23 cellular contexts compared by ENCODE assay signal in genomic region chr4:170271723-170272122, GRCh38.
DNase-seq lines count a peak whose midpoint lies in the region; ATAC-seq, FAIRE-seq and TF ChIP-seq lines count a peak whose summit lies in the region.
"Had no signal": no experiment of that assay in that cellular context is flagged by ENCODE, and none has a peak within 500 bp of the region (broad histone marks: within the 10 kb centered on the region; RNA-seq: fewer than 3 reads in every experiment).

No MANE protein-coding gene starts in this region.

- peak overlapping the region; percentile 53 for H3K27ac Mint-ChIP-seq in astrocyte (ENCODE audit: unreplicated experiment)
- H3K27ac Mint-ChIP-seq: CD4-positive, alpha-beta T cell; GM23338; T-cell; T-helper 2 cell treated with Interferon-gamma antibody and Interleukin-4, amounts not matched to agents 5 μg/mL and 100 μg/mL, for 36 hours had no signal

- H3K4me3 ChIP-seq in astrocyte (ENCODE audit: insufficient read depth, low read depth, low read length) (no peak overlapping the region), suprapubic skin (no peak overlapping the region), H7 (ENCODE audit: insufficient read depth, low read depth, low read length) (no peak overlapping the region)
- H3K4me3 ChIP-seq: BLaER1, GM23338, K562, Peyer's patch, SJCRH30 had no signal

- TF ChIP-seq CTCF in astrocyte (IDR thresholded peaks at IDR 0.05; ENCODE audit: insufficient read depth, low read depth, low read length) (no peak), suprapubic skin (IDR thresholded peaks at IDR 0.05) (no peak)

- peaks cover 9% of the 10 kb centered on the region for H3K4me1 Mint-ChIP-seq in astrocyte (ENCODE audit: low read depth, unreplicated experiment)
- H3K4me1 Mint-ChIP-seq: GM23338, T-cell had no signal

- H3K79me2 ChIP-seq in astrocyte (ENCODE audit: insufficient read depth, low read length), result no peaks in the 10 kb centered on the region

- no peak overlapping the region for H3K4me2 ChIP-seq in astrocyte (ENCODE audit: low read length)
- H3K4me2 ChIP-seq: BLaER1, GM23338 had no signal

- TF ChIP-seq EP300 in suprapubic skin (IDR thresholded peaks at IDR 0.05), result no peak

- H3K27me3 Mint-ChIP-seq in astrocyte (ENCODE audit: low read depth, unreplicated experiment), result no peaks in the 10 kb centered on the region
- H3K27me3 Mint-ChIP-seq: CD4-positive, alpha-beta T cell; T-cell had no signal

- WGBS in suprapubic skin, result 76% methylated on average over 2 of the region's 2 CpGs

- H3K9ac ChIP-seq in astrocyte (ENCODE audit: low read length), result no peak overlapping the region
- H3K9ac ChIP-seq: BLaER1 had no signal

- no peak overlapping the region for H3K27ac ChIP-seq in astrocyte (ENCODE audit: low read depth, low read length)
- no peak overlapping the region for H3K27ac ChIP-seq in suprapubic skin
- H3K27ac ChIP-seq: BLaER1, Peyer's patch, SJCRH30 had no signal

- H3K9me3 ChIP-seq in astrocyte (ENCODE audit: insufficient read depth, low read depth, low read length) (no peaks in the 10 kb centered on the region), suprapubic skin (no peaks in the 10 kb centered on the region)
- H3K9me3 ChIP-seq: BLaER1, Caco-2, Peyer's patch, SJCRH30 had no signal

- H3K36me3 Mint-ChIP-seq in astrocyte (ENCODE audit: low read depth, unreplicated experiment), result no peaks in the 10 kb centered on the region
- H3K36me3 Mint-ChIP-seq: T-cell had no signal

- peak; percentile 73 for ATAC-seq in GM18868 (IDR thresholded peaks at IDR 0.05; ENCODE audit: unreplicated experiment)
- ATAC-seq: GM23338, HCT116, HepG2, K562, T-cell had no signal

- peak; percentile 44 for DNase-seq in HT1080 (ENCODE audit: low read depth)
- DNase-seq in astrocyte (ENCODE audit: low read depth), result no peak
- no peak for DNase-seq in suprapubic skin (ENCODE audit: low spot score in 2 of 2)
- no peak for DNase-seq in DMS114 treated with DMSO at 0.1 percent for 48 hours (lab: John Stamatoyannopoulos, UW; ENCODE audit: unreplicated experiment)
- no peak for DNase-seq in H7
- no peak for DNase-seq in NCI-H526 (lab: John Stamatoyannopoulos, UW)
- DNase-seq: Caco-2; CD4-positive, alpha-beta T cell; DMS 273 treated with DMSO at 0.1 percent for 48 hours; NCI-H1092 treated with DMSO at 0.1 percent for 48 hours; NCI-H1436 treated with DMSO at 0.1 percent for 48 hours; NCI-H1930; NK-92 treated with Interleukin-12 subunit alpha and Interleukin-12 subunit beta, amount 100 ng/mL, for 24 hours; Peyer's patch; SJCRH30; T-cell had no signal

- no peak for FAIRE-seq in astrocyte (lab: Jason Lieb, UNC)
- FAIRE-seq: HepG2, K562 had no signal

- peaks cover 7% of the 10 kb centered on the region for H3K9me3 Mint-ChIP-seq in astrocyte (ENCODE audit: unreplicated experiment)
- H3K9me3 Mint-ChIP-seq: CD4-positive, alpha-beta T cell; T-helper 2 cell treated with Interferon-gamma antibody and Interleukin-4, amounts not matched to agents 5 μg/mL and 100 μg/mL, for 36 hours had no signal

- TF ChIP-seq POLR2A in suprapubic skin (IDR thresholded peaks at IDR 0.05), result no peak

- H4K20me1 ChIP-seq in astrocyte (ENCODE audit: insufficient read depth, low read length), result no peaks in the 10 kb centered on the region
- H4K20me1 ChIP-seq: BLaER1 had no signal

- H3K36me3 ChIP-seq in astrocyte (ENCODE audit: insufficient read depth, low read length) (no peaks in the 10 kb centered on the region), suprapubic skin (no peaks in the 10 kb centered on the region), H7 (replicated peaks; ENCODE audit: control insufficient read depth, insufficient read depth, low read length) (no peaks in the 10 kb centered on the region)
- H3K36me3 ChIP-seq: BLaER1, Peyer's patch, SJCRH30 had no signal

- H2AFZ ChIP-seq in astrocyte (ENCODE audit: low read depth, low read length), result no peak overlapping the region
- H2AFZ ChIP-seq: GM23338 had no signal

- peaks cover 2% of the 10 kb centered on the region for H3K27me3 ChIP-seq in astrocyte (ENCODE audit: insufficient read depth, low read length)
- H3K27me3 ChIP-seq in suprapubic skin, result no peaks in the 10 kb centered on the region
- H3K27me3 ChIP-seq in H7 (ENCODE audit: control insufficient read depth, insufficient read depth, low read length), result no peaks in the 10 kb centered on the region
- H3K27me3 ChIP-seq: BLaER1, Peyer's patch, SJCRH30 had no signal

- no peaks in the 10 kb centered on the region for H3K4me1 ChIP-seq in astrocyte (ENCODE audit: insufficient read depth, low read length)
- no peaks in the 10 kb centered on the region for H3K4me1 ChIP-seq in suprapubic skin
- H3K4me1 ChIP-seq: BLaER1, Caco-2, Peyer's patch, SJCRH30 had no signal

- no peak overlapping the region for H3K4me3 Mint-ChIP-seq in astrocyte (ENCODE audit: unreplicated experiment)
- H3K4me3 Mint-ChIP-seq: CD4-positive, alpha-beta T cell; GM23338; T-cell; T-helper 2 cell treated with Interferon-gamma antibody and Interleukin-4, amounts not matched to agents 5 μg/mL and 100 μg/mL, for 36 hours had no signal
